17 cellular contexts compared by ENCODE assay signal in genomic region chr13:42329239-42329638, GRCh38. TPM values are rescaled to one million over a fixed set of nuclear protein-coding genes. Genes with fewer than 3 reads are reported as not detected.
A peak's percentile ranks its signal among the peaks of the same experiment; 100 is the strongest.
DNase-seq lines count a peak whose midpoint lies in the region; ATAC-seq, FAIRE-seq and TF ChIP-seq lines count a peak whose summit lies in the region.
"Had no signal": no experiment of that assay in that cellular context is flagged by ENCODE, and none has a peak within 500 bp of the region (broad histone marks: within the 10 kb centered on the region; RNA-seq: fewer than 3 reads in every experiment).

No MANE protein-coding gene starts in this region.

- no peaks in the 10 kb centered on the region for H3K9me3 Mint-ChIP-seq in activated naive CD4-positive, alpha-beta T cell treated with anti-CD3 and anti-CD28 coated beads, Interleukin-2, amount 10 ng/mL, durations not matched to agents 7 days and 5 days
- no peaks in the 10 kb centered on the region for H3K9me3 Mint-ChIP-seq in T-cell
- H3K9me3 Mint-ChIP-seq in effector memory CD8-positive, alpha-beta T cell = no peaks in the 10 kb centered on the region
- H3K9me3 Mint-ChIP-seq: endodermal cell had no signal

- H3K36me3 Mint-ChIP-seq in activated naive CD4-positive, alpha-beta T cell treated with anti-CD3 and anti-CD28 coated beads, Interleukin-2, amount 10 ng/mL, durations not matched to agents 7 days and 5 days = peaks cover 10% of the 10 kb centered on the region
- H3K36me3 Mint-ChIP-seq in T-cell = no peaks in the 10 kb centered on the region
- no peaks in the 10 kb centered on the region for H3K36me3 Mint-ChIP-seq in effector memory CD8-positive, alpha-beta T cell (ENCODE audit: insufficient read depth)

- H3K4me1 ChIP-seq in kidney (ENCODE audit: control insufficient read depth in 1 of 2, insufficient read depth in 1 of 2, low read depth in 1 of 2, low read length in 2 of 2) = no peaks in the 10 kb centered on the region
- no peaks in the 10 kb centered on the region for H3K4me1 ChIP-seq in mammary epithelial cell (ENCODE audit: insufficient read depth, low read length)
- H3K4me1 ChIP-seq: left ventricle myocardium inferior, testis had no signal

- H3K9ac ChIP-seq in kidney (ENCODE audit: low read length in 2 of 2) (no peak overlapping the region), mammary epithelial cell (ENCODE audit: insufficient read depth, low read length) (no peak overlapping the region)

- no peak overlapping the region for H3K27ac ChIP-seq in kidney (ENCODE audit: low read depth in 2 of 2, low read length in 2 of 2)
- no peak overlapping the region for H3K27ac ChIP-seq in mammary epithelial cell (ENCODE audit: insufficient read depth, low read depth, low read length)
- H3K27ac ChIP-seq: left ventricle myocardium inferior, testis had no signal

- TF ChIP-seq CTCF in kidney (IDR thresholded peaks at IDR 0.05; ENCODE audit: borderline replicate concordance, extremely low read depth, insufficient read depth) (no peak), mammary epithelial cell (conservative IDR thresholded peaks at IDR 0.05 in 1 of 2, IDR thresholded peaks at IDR 0.05 in 1 of 2; ENCODE audit: extremely low read depth in 1 of 2, insufficient read depth in 1 of 2, low read depth in 1 of 2, low read length in 2 of 2) (no peak)

- no peak overlapping the region for H3K4me3 ChIP-seq in kidney (ENCODE audit: low read length in 2 of 2)
- no peak overlapping the region for H3K4me3 ChIP-seq in mammary epithelial cell (replicated peaks in 1 of 3; ENCODE audit: insufficient read depth in 1 of 3, low read depth in 2 of 3, low read length in 3 of 3)
- H3K4me3 ChIP-seq: K562, left ventricle myocardium inferior, testis had no signal

- peak in 1 of 4 experiments; percentile 25 for ATAC-seq in T-cell (replicated peaks in 1 of 4)
- ATAC-seq in effector memory CD8-positive, alpha-beta T cell (replicated peaks) = no peak
- ATAC-seq: K562, SK-N-SH treated with all-trans-retinoic acid at 6 μM for 48 hours had no signal

- H3K4me2 ChIP-seq in mammary epithelial cell (ENCODE audit: insufficient read depth, low read depth, low read length) = no peak overlapping the region

- no peaks in the 10 kb centered on the region for H3K27me3 Mint-ChIP-seq in activated naive CD4-positive, alpha-beta T cell treated with anti-CD3 and anti-CD28 coated beads, Interleukin-2, amount 10 ng/mL, durations not matched to agents 7 days and 5 days
- no peaks in the 10 kb centered on the region for H3K27me3 Mint-ChIP-seq in T-cell
- H3K27me3 Mint-ChIP-seq in effector memory CD8-positive, alpha-beta T cell = no peaks in the 10 kb centered on the region

- no peak for FAIRE-seq in kidney (lab: Jason Lieb, UNC)
- FAIRE-seq: K562 had no signal

- no peaks in the 10 kb centered on the region for H3K9me3 ChIP-seq in kidney (ENCODE audit: control insufficient read depth in 1 of 2, low read length in 2 of 2)
- H3K9me3 ChIP-seq in mammary epithelial cell (replicated peaks; ENCODE audit: insufficient read depth, low read length) = no peaks in the 10 kb centered on the region
- H3K9me3 ChIP-seq: left ventricle myocardium inferior, testis had no signal

- in situ Hi-C loops in mammary epithelial cell (cut with MboI; ENCODE audit: low sequenced_read_pairs in 2 of 2) = loop anchor here in 1 of 2 donors (25.0 kb wide), 1 partner anchor 258 kb away; no protein-coding TSS in a partner anchor

- POLR2A ChIA-PET in T-cell (lab: Charles Lee) = interaction anchor here in 1 of 2 donors (0.5 kb wide), 1 partner anchor 241 kb away, joined by 3 read pairs; no protein-coding TSS in a partner anchor

- DNase-seq in activated naive CD4-positive, alpha-beta T cell treated with anti-CD3 and anti-CD28 coated beads, Interleukin-2, amount 10 ng/mL, durations not matched to agents 7 days and 5 days = no peak
- no peak for DNase-seq in activated naive CD4-positive, alpha-beta T cell treated with Interleukin-2 at 50 U/mL for 16 hours
- no peak for DNase-seq in T-cell
- DNase-seq in effector memory CD8-positive, alpha-beta T cell = no peak
- no peak for DNase-seq in kidney
- DNase-seq in mammary epithelial cell = no peak
- DNase-seq in NCI-H146 treated with DMSO at 0.1 percent for 48 hours (lab: John Stamatoyannopoulos, UW; ENCODE audit: unreplicated experiment) = no peak
- DNase-seq: activated gamma-delta T cell; COR-L47; endodermal cell; left ventricle myocardium inferior; NCI-H1092; NCI-H2029 treated with DMSO at 0.1 percent for 48 hours; stimulated activated CD4-positive, alpha-beta T cell treated with anti-CD3 and anti-CD28 coated beads, Interleukin-12 subunit alpha, Interleukin-12 subunit beta, amount 100 ng/mL, for 4 hours; testis had no signal

- dilution Hi-C loops in mammary epithelial cell (cut with HindIII; ENCODE audit: low sequenced_read_pairs) = no loop called here

- CTCF ChIA-PET in activated naive CD4-positive, alpha-beta T cell treated with anti-CD3 and anti-CD28 coated beads, Interleukin-2, amount 10 ng/mL, durations not matched to agents 7 days and 5 days (lab: Charles Lee) = interaction anchor here (0.7 kb wide), 1 partner anchor 11 kb away, joined by 3 read pairs; no protein-coding TSS in a partner anchor
- CTCF ChIA-PET in T-cell (lab: Charles Lee) = interaction anchor here in 1 of 2 donors (0.8 kb wide), 1 partner anchor 11 kb away, joined by 3 read pairs; no protein-coding TSS in a partner anchor
- CTCF ChIA-PET in mammary epithelial cell (lab: Charles Lee; ENCODE audit: low non-redundant PET) = no interaction called here

- H4K20me1 ChIP-seq in mammary epithelial cell (ENCODE audit: insufficient read depth, low read length) = no peaks in the 10 kb centered on the region

- intact Hi-C loops in kidney (cut with DNase I) (no loop called here), mammary epithelial cell (cut with micrococcal nuclease) (no loop called here)

- no TSS peak for BruUV-seq in mammary epithelial cell (replicated peaks; lab: Mats Ljungman, UMichigan)

- H3K36me3 ChIP-seq in kidney (ENCODE audit: control insufficient read depth in 1 of 2, insufficient read depth in 2 of 2, low read length in 2 of 2) (no peaks in the 10 kb centered on the region), mammary epithelial cell (ENCODE audit: insufficient read depth, low read length) (no peaks in the 10 kb centered on the region)
- H3K36me3 ChIP-seq: left ventricle myocardium inferior had no signal

- H3K4me1 Mint-ChIP-seq in activated naive CD4-positive, alpha-beta T cell treated with anti-CD3 and anti-CD28 coated beads, Interleukin-2, amount 10 ng/mL, durations not matched to agents 7 days and 5 days = peaks cover 29% of the 10 kb centered on the region
- peaks cover 25 to 30% (median 25%) of the 10 kb centered on the region in 3 donors for H3K4me1 Mint-ChIP-seq in T-cell
- peaks cover 10 to 15% of the 10 kb centered on the region in 2 donors for H3K4me1 Mint-ChIP-seq in effector memory CD8-positive, alpha-beta T cell (ENCODE audit: low read depth in 2 of 2)

- H3K27me3 ChIP-seq in mammary epithelial cell (ENCODE audit: insufficient read depth, low read length) = no peaks in the 10 kb centered on the region
- H3K27me3 ChIP-seq: testis had no signal

- H3K79me2 ChIP-seq in mammary epithelial cell (ENCODE audit: insufficient read depth, low read length) = no peaks in the 10 kb centered on the region

- H3K27ac Mint-ChIP-seq in activated naive CD4-positive, alpha-beta T cell treated with anti-CD3 and anti-CD28 coated beads, Interleukin-2, amount 10 ng/mL, durations not matched to agents 7 days and 5 days = peak overlapping the region; percentile 85
- peak overlapping the region; percentile 20 to 83 for H3K27ac Mint-ChIP-seq in T-cell
- H3K27ac Mint-ChIP-seq in effector memory CD8-positive, alpha-beta T cell = peak overlapping the region; percentile 12 to 91
- H3K27ac Mint-ChIP-seq: endodermal cell had no signal

- H3K4me3 Mint-ChIP-seq in activated naive CD4-positive, alpha-beta T cell treated with anti-CD3 and anti-CD28 coated beads, Interleukin-2, amount 10 ng/mL, durations not matched to agents 7 days and 5 days = no peak overlapping the region
- H3K4me3 Mint-ChIP-seq in T-cell = peak overlapping the region in 1 of 3 donors; percentile 28
- peak overlapping the region; percentile 35 to 40 for H3K4me3 Mint-ChIP-seq in effector memory CD8-positive, alpha-beta T cell
- H3K4me3 Mint-ChIP-seq: endodermal cell had no signal

- H2AFZ ChIP-seq in mammary epithelial cell (ENCODE audit: low read depth, low read length) = no peak overlapping the region

RNA-seq across cellular contexts. Expression of gene AKAP11, which starts 57.3 kb away (rescaled TPM):
- 10 to 100 TPM; 29.1 to 31.6 (median 30.0) TPM for total RNA-seq in T-cell
- total RNA-seq in kidney = 35.2 TPM
- 4.9 TPM for polyA plus RNA-seq in kidney (ENCODE audit: insufficient read depth, low read depth, low replicate concordance)
- 10 to 100 TPM; 28.5 to 28.6 TPM for total RNA-seq in mammary epithelial cell
- polyA plus RNA-seq in mammary epithelial cell = 12.8 TPM
- polyA minus RNA-seq in mammary epithelial cell = 21.7 TPM
